ENCODE assay signal across 7 cellular contexts in genomic region chr10:6173203-6173602, GRCh38. TPM values are rescaled to one million over a fixed set of nuclear protein-coding genes. Genes with fewer than 3 reads are reported as not detected.
DNase-seq lines count a peak whose midpoint lies in the region; ATAC-seq, FAIRE-seq and TF ChIP-seq lines count a peak whose summit lies in the region.

No MANE protein-coding gene starts in this region.

- H3K79me2 ChIP-seq in H1 (ENCODE audit: control insufficient read depth in 1 of 2, insufficient read depth in 2 of 2, low read length in 2 of 2): peaks cover 0 to 21% of the 10 kb centered on the region in 2 experiments; a peak in 2 of 4 replicates

- no peak for TF ChIP-seq POLR2A in H1 (IDR thresholded peaks at IDR 0.05; ENCODE audit: control extremely low read depth in 1 of 2, low read depth in 2 of 2, low read length in 2 of 2)

- H3K4ac ChIP-seq in H1 (replicated peaks; ENCODE audit: insufficient read length, low read depth, low read length): no peak overlapping the region

- peak; percentile 21 to 43; a peak in 1 of 4 replicates for TF ChIP-seq RAD21 in H1 (IDR thresholded peaks at IDR 0.05 in 1 of 2, conservative IDR thresholded peaks at IDR 0.05 in 1 of 2; ENCODE audit: low read depth in 2 of 2, low read length in 2 of 2)

- H3K9ac ChIP-seq in H1 (replicated peaks in 1 of 4; ENCODE audit: extremely low read depth in 1 of 4, low read depth in 3 of 4, low read length in 3 of 4): no peak overlapping the region

- no peak overlapping the region for H3K18ac ChIP-seq in H1 (ENCODE audit: extremely low read depth, low read length)

- no peak overlapping the region for H3K56ac ChIP-seq in H1 (replicated peaks; ENCODE audit: insufficient read length, low read depth, low read length)

- CTCF ChIA-PET in activated CD4-positive, alpha-beta T cell treated with anti-CD3 and anti-CD28 coated beads, Interleukin-2, amount 10 ng/mL, durations not matched to agents 7 days and 5 days (lab: Charles Lee): interaction anchor here (0.6 to 3.1 kb wide), 21 partner anchors 10 to 533 kb away, joined by 3 to 29 read pairs (median 4); partner anchors contain the start of gene PFKFB3
- CTCF ChIA-PET in H1 (lab: Charles Lee; ENCODE audit: partially characterized antibody): interaction anchor here (0.6 to 4.7 kb wide), 23 partner anchors 10 to 505 kb away, joined by 3 to 29 read pairs (median 4); partner anchors contain the start of gene PFKFB3

- whole genome bisulfite sequencing in H1 (ENCODE audit: extremely low coverage in 1 of 2, insufficient coverage in 1 of 2, insufficient read length in 1 of 2, insufficient replicate concordance in 2 of 2, low coverage in 1 of 2, low lambda C conversion rate in 2 of 2, missing lambda C conversion rate in 1 of 2), 2 experiments: 68% methylated on average over 8 of the region's 8 CpGs; no CpG with 5 or more reads in 1 of the 2 experiments

- H3K9me3 Mint-ChIP-seq in activated CD4-positive, alpha-beta T cell treated with anti-CD3 and anti-CD28 coated beads, Interleukin-2, amount 10 ng/mL, durations not matched to agents 7 days and 5 days: no peaks in the 10 kb centered on the region
- no peaks in the 10 kb centered on the region for H3K9me3 Mint-ChIP-seq in stimulated activated naive CD8-positive, alpha-beta T cell treated with anti-CD3 and anti-CD28 coated beads, Interleukin-15, Interleukin-2, amounts not matched to agents 100 ng/mL and 50 ng/mL, for 24 hours

- TF ChIP-seq EP300 in H1 (IDR thresholded peaks at IDR 0.05; ENCODE audit: borderline replicate concordance in 1 of 2, low read depth in 2 of 2, low read length in 2 of 2): no peak

- TF ChIP-seq CTCF in H1 (IDR thresholded peaks at IDR 0.05; ENCODE audit: control extremely low read depth in 1 of 3, insufficient read depth in 1 of 3, low read depth in 1 of 3, low read length in 3 of 3): peak; percentile 66 to 75 (median 74)

- H3K27me3 Mint-ChIP-seq in activated CD4-positive, alpha-beta T cell treated with anti-CD3 and anti-CD28 coated beads, Interleukin-2, amount 10 ng/mL, durations not matched to agents 7 days and 5 days: no peaks in the 10 kb centered on the region
- H3K27me3 Mint-ChIP-seq in stimulated activated naive CD8-positive, alpha-beta T cell treated with anti-CD3 and anti-CD28 coated beads, Interleukin-15, Interleukin-2, amounts not matched to agents 100 ng/mL and 50 ng/mL, for 24 hours: no peaks in the 10 kb centered on the region

- no peak overlapping the region for H2AFZ ChIP-seq in H1 (ENCODE audit: low read length)

- H4K8ac ChIP-seq in H1 (ENCODE audit: extremely low read depth, insufficient read depth, low read length): peak overlapping the region; percentile 53; the same call in 1 of the 2 replicates

- no peak overlapping the region for H3K14ac ChIP-seq in H1 (ENCODE audit: insufficient read length)

- peak; percentile 53 for DNase-seq in Jurkat, Clone E6-1 (ENCODE audit: low read depth, low spot score)
- peak; percentile 84 for DNase-seq in activated CD4-positive, alpha-beta T cell treated with anti-CD3 and anti-CD28 coated beads, Interleukin-2, amount 10 ng/mL, durations not matched to agents 7 days and 5 days
- peak in 1 of 2 experiments; percentile 71 for DNase-seq in H1 (ENCODE audit: low read depth in 1 of 2, low spot score in 2 of 2)
- no peak for DNase-seq in D341Med (ENCODE audit: low spot score)

- peak overlapping the region; percentile 83 for H3K27ac Mint-ChIP-seq in activated CD4-positive, alpha-beta T cell treated with anti-CD3 and anti-CD28 coated beads, Interleukin-2, amount 10 ng/mL, durations not matched to agents 7 days and 5 days
- H3K27ac Mint-ChIP-seq in stimulated activated naive CD8-positive, alpha-beta T cell treated with anti-CD3 and anti-CD28 coated beads, Interleukin-15, Interleukin-2, amounts not matched to agents 100 ng/mL and 50 ng/mL, for 24 hours: peak overlapping the region; percentile 75

- H3K23me2 ChIP-seq in H1 (ENCODE audit: low read depth, low read length): no peaks in the 10 kb centered on the region

- no peak overlapping the region for H3K4me2 ChIP-seq in H1 (ENCODE audit: insufficient read depth in 1 of 2, low read depth in 2 of 2, low read length in 2 of 2)

- no peak for FAIRE-seq in H1 (lab: Jason Lieb, UNC)

- H3K36me3 ChIP-seq in H1 (ENCODE audit: control insufficient read depth in 2 of 4, insufficient read depth in 4 of 4, low read length in 3 of 4): no peaks in the 10 kb centered on the region; a peak in 1 of 8 replicates

- peaks cover 5 to 20% of the 10 kb centered on the region in 2 experiments for H4K20me1 ChIP-seq in H1 (replicated peaks in 1 of 2; ENCODE audit: control insufficient read depth in 1 of 2, insufficient read depth in 2 of 2, low read length in 2 of 2)

- no peaks in the 10 kb centered on the region for H3K27me3 ChIP-seq in H1 (replicated peaks in 1 of 4; ENCODE audit: control insufficient read depth in 3 of 4, extremely low read depth in 1 of 4, insufficient read depth in 3 of 4, low read length in 3 of 4)

- H3K36me3 Mint-ChIP-seq in activated CD4-positive, alpha-beta T cell treated with anti-CD3 and anti-CD28 coated beads, Interleukin-2, amount 10 ng/mL, durations not matched to agents 7 days and 5 days (ENCODE audit: low read depth): peaks cover 25% of the 10 kb centered on the region
- peaks cover 18% of the 10 kb centered on the region for H3K36me3 Mint-ChIP-seq in stimulated activated naive CD8-positive, alpha-beta T cell treated with anti-CD3 and anti-CD28 coated beads, Interleukin-15, Interleukin-2, amounts not matched to agents 100 ng/mL and 50 ng/mL, for 24 hours (ENCODE audit: low read depth)

- POLR2A ChIA-PET in activated CD4-positive, alpha-beta T cell treated with anti-CD3 and anti-CD28 coated beads, Interleukin-2, amount 10 ng/mL, durations not matched to agents 7 days and 5 days (lab: Charles Lee): interaction anchor here (0.6 to 1.0 kb wide), 2 partner anchors 29 to 314 kb away, joined by 6 to 10 read pairs; no protein-coding TSS in a partner anchor
- POLR2A ChIA-PET in H1 (lab: Charles Lee; ENCODE audit: partially characterized antibody): interaction anchor here (0.6 to 2.1 kb wide), 5 partner anchors 9 to 60 kb away, joined by 3 to 9 read pairs (median 4); partner anchors contain the start of gene PFKFB3

- H3K4me3 ChIP-seq in Jurkat, Clone E6-1 (ENCODE audit: low read length): no peak overlapping the region
- H3K4me3 ChIP-seq in H1 (ENCODE audit: extremely low read depth in 1 of 4, insufficient read depth in 2 of 4, low read depth in 3 of 4, low read length in 4 of 4): no peak overlapping the region

- peaks cover 84% of the 10 kb centered on the region for H3K4me1 Mint-ChIP-seq in activated CD4-positive, alpha-beta T cell treated with anti-CD3 and anti-CD28 coated beads, Interleukin-2, amount 10 ng/mL, durations not matched to agents 7 days and 5 days
- peaks cover 85% of the 10 kb centered on the region for H3K4me1 Mint-ChIP-seq in stimulated activated naive CD8-positive, alpha-beta T cell treated with anti-CD3 and anti-CD28 coated beads, Interleukin-15, Interleukin-2, amounts not matched to agents 100 ng/mL and 50 ng/mL, for 24 hours (ENCODE audit: low read depth)

- no peak for ATAC-seq in HG02642 (IDR thresholded peaks at IDR 0.05; ENCODE audit: poor library complexity, unreplicated experiment)
- no peak for ATAC-seq in GM21825 (IDR thresholded peaks at IDR 0.05; ENCODE audit: unreplicated experiment)

- no peak overlapping the region for H2BK120ac ChIP-seq in H1 (replicated peaks; ENCODE audit: low read depth, low read length)

- no peak overlapping the region for H3K23ac ChIP-seq in H1 (ENCODE audit: insufficient read length)

- H4K91ac ChIP-seq in H1 (replicated peaks; ENCODE audit: insufficient read length, low read length): no peak overlapping the region

- no peaks in the 10 kb centered on the region for H3K9me3 ChIP-seq in H1 (ENCODE audit: insufficient read depth in 2 of 2, low read depth in 1 of 2, low read length in 1 of 2)

- H3K4me1 ChIP-seq in H1 (replicated peaks in 1 of 4; ENCODE audit: control insufficient read depth in 3 of 4, insufficient read depth in 4 of 4, low read length in 3 of 4): peaks cover 0 to 2% (median 0%) of the 10 kb centered on the region in 4 experiments; a peak in 1 of 7 replicates

- no peak overlapping the region for H3K27ac ChIP-seq in H1 (ENCODE audit: low read depth, low read length)

- H3K79me1 ChIP-seq in H1 (ENCODE audit: low read depth, low read length): peaks cover 14% of the 10 kb centered on the region

- H2BK5ac ChIP-seq in H1 (ENCODE audit: low read depth, low read length): no peak overlapping the region

- no peak overlapping the region for H2BK15ac ChIP-seq in H1 (ENCODE audit: low read length)

- H2BK12ac ChIP-seq in H1 (ENCODE audit: low read depth, low read length): no peak overlapping the region

- H3K4me3 Mint-ChIP-seq in activated CD4-positive, alpha-beta T cell treated with anti-CD3 and anti-CD28 coated beads, Interleukin-2, amount 10 ng/mL, durations not matched to agents 7 days and 5 days: peak overlapping the region; percentile 45
- peak overlapping the region; percentile 5 for H3K4me3 Mint-ChIP-seq in stimulated activated naive CD8-positive, alpha-beta T cell treated with anti-CD3 and anti-CD28 coated beads, Interleukin-15, Interleukin-2, amounts not matched to agents 100 ng/mL and 50 ng/mL, for 24 hours

- H2AK5ac ChIP-seq in H1 (ENCODE audit: low read depth, low read length): no peak overlapping the region

- no peak overlapping the region for H4K5ac ChIP-seq in H1 (ENCODE audit: insufficient read length, low read depth, low read length)

- H2BK20ac ChIP-seq in H1 (ENCODE audit: low read length): no peak overlapping the region

TF ChIP-seq in H1, 55 proteins besides CTCF, POLR2A, EP300 and RAD21:
- TF ChIP-seq HDAC6 (IDR thresholded peaks at IDR 0.05; ENCODE audit: low read depth, low read length) (no peak), GABPA (IDR thresholded peaks at IDR 0.05; ENCODE audit: borderline replicate concordance, insufficient read depth, low read length) (peak; percentile 16; the same call in 1 of the 2 replicates)

RNA-seq across cellular contexts. Expression of gene PFKFB3, which starts 29.5 kb away (rescaled TPM):
- polyA plus RNA-seq in Jurkat, Clone E6-1 (2012; ENCODE audit: insufficient read depth, insufficient read length): 19.6 TPM
- 10 to 100 TPM; 77.1 to 82.2 TPM for total RNA-seq in activated CD4-positive, alpha-beta T cell treated with anti-CD3 and anti-CD28 coated beads, Interleukin-2, amount 10 ng/mL, durations not matched to agents 7 days and 5 days
- 27.3 and 32.0 TPM in 2 replicates for total RNA-seq in H1 (2021; fragmentation: NEBNext Ultra II Directional; extraction: Animal tissue kit (Norgen Biotek cat#: 25700))
- 15.6 and 27.5 TPM in 2 replicates for polyA plus RNA-seq in H1 (2011; rRNA removed)
- polyA plus RNA-seq in H1 (2011; cell fraction: cytosol; rRNA removed): 16.8 TPM
- 47.6 TPM for polyA plus RNA-seq in H1 (2011; cell fraction: nucleus; rRNA removed)
- 18.4 to 25.7 TPM (median 22.3 TPM) in 4 replicates for polyA plus RNA-seq in H1 (2012, experiment 1 of 2)
- polyA plus RNA-seq in H1 (2012, experiment 2 of 2): 11.8 TPM
- 11.7 TPM for polyA plus RNA-seq in H1 (2013, experiment 1 of 2)
- 11.3 TPM for polyA plus RNA-seq in H1 (2013, experiment 2 of 2)
- polyA minus RNA-seq in H1 (2011; rRNA and poly(A)+ RNA removed): 28.8 and 34.1 TPM in 2 replicates
- polyA minus RNA-seq in H1 (2011; cell fraction: cytosol; rRNA and poly(A)+ RNA removed): 15.3 TPM
- polyA minus RNA-seq in H1 (2011; cell fraction: nucleus; rRNA and poly(A)+ RNA removed): 55.3 TPM
